9 cellular contexts compared by ENCODE assay signal in genomic region chrX:119482041-119482440, GRCh38. TPM values are rescaled to one million over a fixed set of nuclear protein-coding genes. Genes with fewer than 3 reads are reported as not detected.
DNase-seq lines count a peak whose midpoint lies in the region; FAIRE-seq and TF ChIP-seq lines count a peak whose summit lies in the region.
"Had no signal": no experiment of that assay in that cellular context is flagged by ENCODE, and none has a peak within 500 bp of the region (broad histone marks: within the 10 kb centered on the region; RNA-seq: fewer than 3 reads in every experiment).

No MANE protein-coding gene starts in this region.

- no peaks in the 10 kb centered on the region for H3K79me1 ChIP-seq in trophoblast cell (ENCODE audit: low read length)

- peak; percentile 24 for FAIRE-seq in endothelial cell of umbilical vein (lab: Jason Lieb, UNC)

- no peak overlapping the region for H3K23ac ChIP-seq in trophoblast cell (ENCODE audit: low read length)

- no peak overlapping the region for H2BK12ac ChIP-seq in trophoblast cell (ENCODE audit: low read length)

- no peak overlapping the region for H3K14ac ChIP-seq in trophoblast cell (ENCODE audit: low read length)

- peak overlapping the region; percentile 89 for H2AFZ ChIP-seq in endothelial cell of umbilical vein (ENCODE audit: low read depth, low read length)
- peak overlapping the region; percentile 39 for H2AFZ ChIP-seq in trophoblast cell (ENCODE audit: insufficient read depth, low read length, poor library complexity)

- H3K9ac ChIP-seq in HUES64 (ENCODE audit: low read depth, low read length), result peak overlapping the region; percentile 74
- peak overlapping the region; percentile 43 for H3K9ac ChIP-seq in endothelial cell of umbilical vein (replicated peaks; ENCODE audit: extremely low read depth, insufficient read depth, low read length)
- no peak overlapping the region for H3K9ac ChIP-seq in trophoblast cell (ENCODE audit: low read length)

- no peak overlapping the region for H2BK120ac ChIP-seq in trophoblast cell (ENCODE audit: insufficient read depth, low read length, poor library complexity)

- no peaks in the 10 kb centered on the region for H3F3A ChIP-seq in DOHH2 (ENCODE audit: control insufficient read depth, insufficient read depth)

- no peak for TF ChIP-seq CTCF in DOHH2 (IDR thresholded peaks at IDR 0.05; ENCODE audit: low read depth, low read length, poor library complexity, severe bottlenecking)
- TF ChIP-seq CTCF in endothelial cell of umbilical vein (IDR thresholded peaks at IDR 0.05; ENCODE audit: extremely low read depth in 1 of 2, insufficient read depth in 1 of 2, low read depth in 1 of 2, low read length in 2 of 2), result no peak

- H3K4ac ChIP-seq in trophoblast cell (ENCODE audit: low read depth, low read length), result no peak overlapping the region

- intact Hi-C loops in endothelial cell of umbilical vein (cut with micrococcal nuclease), result loop anchor here (2.0 kb wide), 1 partner anchor 13 kb away; the partner anchor contains the start of gene SLC25A5

- no peaks in the 10 kb centered on the region for H3K36me3 ChIP-seq in DOHH2 (ENCODE audit: control insufficient read depth, low read length)
- no peaks in the 10 kb centered on the region for H3K36me3 ChIP-seq in HUES64 (ENCODE audit: insufficient read depth, low read length)
- no peaks in the 10 kb centered on the region for H3K36me3 ChIP-seq in endothelial cell of umbilical vein (ENCODE audit: control insufficient read depth in 2 of 2, extremely low read depth in 1 of 2, insufficient read depth in 2 of 2, low read length in 2 of 2)
- no peaks in the 10 kb centered on the region for H3K36me3 ChIP-seq in trophoblast cell (ENCODE audit: control insufficient read depth in 1 of 2, insufficient read depth in 2 of 2, low read length in 2 of 2)

- no peaks in the 10 kb centered on the region for H3K9me1 ChIP-seq in endothelial cell of umbilical vein (replicated peaks; ENCODE audit: control insufficient read depth, extremely low read depth, insufficient read depth, low read length)

- H4K20me1 ChIP-seq in DOHH2 (ENCODE audit: control insufficient read depth, insufficient read depth, low read depth, low read length) (no peaks in the 10 kb centered on the region), endothelial cell of umbilical vein (replicated peaks; ENCODE audit: control insufficient read depth, extremely low read depth, insufficient read depth, low read length) (no peaks in the 10 kb centered on the region)

- H4K91ac ChIP-seq in trophoblast cell (ENCODE audit: low read depth, low read length), result no peak overlapping the region

- peak overlapping the region; percentile 81 for H3K4me2 ChIP-seq in DOHH2 (ENCODE audit: low read length)
- H3K4me2 ChIP-seq in endothelial cell of umbilical vein (ENCODE audit: insufficient read depth, low read length), result peak overlapping the region; percentile 52
- peak overlapping the region; percentile 64 for H3K4me2 ChIP-seq in trophoblast cell (ENCODE audit: low read length)

- POLR2A ChIA-PET in endothelial cell of umbilical vein (lab: Charles Lee), result no interaction called here

- H3K27ac ChIP-seq in DOHH2 (ENCODE audit: low read depth, low read length), result no peak overlapping the region
- no peak overlapping the region for H3K27ac ChIP-seq in HUES64 (ENCODE audit: low read depth, low read length)
- H3K27ac ChIP-seq in endothelial cell of umbilical vein (ENCODE audit: insufficient read depth, low read depth, low read length), result no peak overlapping the region
- no peak overlapping the region for H3K27ac ChIP-seq in trophoblast cell (ENCODE audit: low read depth, low read length)

- H3K4me3 ChIP-seq in DOHH2 (ENCODE audit: low read length) (peak overlapping the region; percentile 66), HUES64 (ENCODE audit: low read length) (peak overlapping the region; percentile 50), endothelial cell of umbilical vein (replicated peaks in 1 of 3; ENCODE audit: insufficient read depth in 1 of 3, low read depth in 1 of 3, low read length in 3 of 3) (peak overlapping the region in 1 of 3 experiments; percentile 36), trophoblast cell (ENCODE audit: low read depth, low read length) (no peak overlapping the region)

- H4K8ac ChIP-seq in trophoblast cell (ENCODE audit: low read depth, low read length), result no peak overlapping the region

- H4K12ac ChIP-seq in trophoblast cell (ENCODE audit: low read depth, low read length), result no peak overlapping the region

- 80% methylated on average over 9 of the region's 10 CpGs for WGBS in HUES64
- WGBS in trophoblast cell (ENCODE audit: extremely low coverage, insufficient coverage, insufficient read length), result no CpG with 5 or more reads among the region's 10 CpGs

- H2BK5ac ChIP-seq in trophoblast cell (ENCODE audit: low read depth, low read length, poor library complexity), result no peak overlapping the region

- H3K4me1 ChIP-seq in DOHH2 (ENCODE audit: control insufficient read depth, low read length) (peaks cover 13% of the 10 kb centered on the region), HUES64 (ENCODE audit: insufficient read depth, low read length) (no peaks in the 10 kb centered on the region), endothelial cell of umbilical vein (ENCODE audit: control insufficient read depth, extremely low read depth, insufficient read depth, low read length) (no peaks in the 10 kb centered on the region), trophoblast cell (ENCODE audit: control insufficient read depth in 1 of 2, insufficient read depth in 2 of 2, low read length in 2 of 2) (peaks cover 2 to 5% of the 10 kb centered on the region in 2 experiments)

- H3K9me3 ChIP-seq in DOHH2 (ENCODE audit: control insufficient read depth, insufficient read depth, low read length) (no peaks in the 10 kb centered on the region), HUES64 (ENCODE audit: insufficient read depth, low read depth, low read length) (no peaks in the 10 kb centered on the region), endothelial cell of umbilical vein (replicated peaks; ENCODE audit: control insufficient read depth, insufficient read depth, low read length) (no peaks in the 10 kb centered on the region), trophoblast cell (ENCODE audit: insufficient read depth, low read depth, low read length) (no peaks in the 10 kb centered on the region)

- TF ChIP-seq POLR2A in endothelial cell of umbilical vein (IDR thresholded peaks at IDR 0.05; ENCODE audit: low read depth, low read length), result no peak

- CTCF ChIA-PET in endothelial cell of umbilical vein (lab: Charles Lee), result interaction anchor here (1.0 to 12.6 kb wide), 7 partner anchors 10 to 276 kb away, joined by 4 to 217 read pairs (median 7); partner anchors contain the start of gene SOWAHD

- BruUV-seq in endothelial cell of umbilical vein (replicated peaks; lab: Mats Ljungman, UMichigan), result no TSS peak

- no peaks in the 10 kb centered on the region for H3K9me2 ChIP-seq in DOHH2 (replicated peaks; ENCODE audit: control insufficient read depth, low read length)

- H2AK5ac ChIP-seq in trophoblast cell (ENCODE audit: low read length), result no peak overlapping the region

- dilution Hi-C loops in endothelial cell of umbilical vein (cut with MboI; ENCODE audit: extremely low pct_ligation_motif_present, low sequenced_read_pairs), result no loop called here

- DNase-seq in endothelial cell of umbilical vein (ENCODE audit: low read depth, low spot score) (no peak), trophoblast cell (no peak), NCI-H524 (lab: John Stamatoyannopoulos, UW) (no peak), NCI-H510A treated with DMSO at 0.1 percent for 48 hours (lab: John Stamatoyannopoulos, UW) (no peak), NAMALWA (ENCODE audit: low spot score) (no peak), NCI-H226 (no peak)
- DNase-seq: NCI-H1436 treated with DMSO at 0.1 percent for 48 hours had no signal

- no peak overlapping the region for H3K18ac ChIP-seq in trophoblast cell (ENCODE audit: low read length)

- H3K79me2 ChIP-seq in DOHH2 (ENCODE audit: control insufficient read depth, low read length) (no peaks in the 10 kb centered on the region), endothelial cell of umbilical vein (ENCODE audit: control insufficient read depth, insufficient read depth, low read length) (no peaks in the 10 kb centered on the region), trophoblast cell (ENCODE audit: control insufficient read depth, insufficient read depth, low read length, poor library complexity) (no peaks in the 10 kb centered on the region)

- H3K27me3 ChIP-seq in DOHH2 (ENCODE audit: control insufficient read depth, low read length) (no peaks in the 10 kb centered on the region), HUES64 (ENCODE audit: insufficient read depth, low read length) (peaks cover 10% of the 10 kb centered on the region), endothelial cell of umbilical vein (ENCODE audit: control insufficient read depth in 2 of 2, insufficient read depth in 2 of 2, low read length in 2 of 2) (no peaks in the 10 kb centered on the region), trophoblast cell (ENCODE audit: insufficient read depth, low read length) (no peaks in the 10 kb centered on the region)

TF ChIP-seq in endothelial cell of umbilical vein, 7 proteins besides CTCF, POLR2A, EP300 and RAD21:
- TF ChIP-seq MAX (IDR thresholded peaks at IDR 0.05; ENCODE audit: insufficient read depth, insufficient read length) (no peak), EZH2 (IDR thresholded peaks at IDR 0.05; ENCODE audit: borderline replicate concordance, low read depth, low read length, severe bottlenecking) (no peak), GATA2 (IDR thresholded peaks at IDR 0.05; ENCODE audit: insufficient read depth, insufficient read length, low read depth, low read length) (no peak), FOS (IDR thresholded peaks at IDR 0.05; ENCODE audit: borderline replicate concordance, insufficient read depth, low read length) (no peak), POLR2AphosphoS5 (IDR thresholded peaks at IDR 0.05; ENCODE audit: insufficient read depth, low read depth, low read length) (no peak), MYC (IDR thresholded peaks at IDR 0.05; ENCODE audit: low read depth, low read length) (no peak), JUN (IDR thresholded peaks at IDR 0.05; ENCODE audit: borderline replicate concordance, insufficient read depth, insufficient read length, low read depth) (no peak)
TF ChIP-seq in endothelial cell of umbilical vein: peak in this region for 0.

RNA-seq across cellular contexts. Expression of gene SLC25A5, which starts 13.8 kb away (rescaled TPM):
- polyA plus RNA-seq in HUES64 (2013, experiment 1 of 2), result 410 TPM
- 431 TPM for polyA plus RNA-seq in HUES64 (2013, experiment 2 of 2)
- 379 and 387 TPM in 2 replicates for total RNA-seq in endothelial cell of umbilical vein
- 562 and 651 TPM in 2 replicates for polyA plus RNA-seq in endothelial cell of umbilical vein
- polyA plus RNA-seq in endothelial cell of umbilical vein (2011; cell fraction: cytosol; rRNA removed), result 553 and 742 TPM in 2 replicates
- 209 and 261 TPM in 2 replicates for polyA plus RNA-seq in endothelial cell of umbilical vein (2011; cell fraction: nucleus; rRNA removed)
- 535 and 641 TPM in 2 replicates for polyA plus RNA-seq in endothelial cell of umbilical vein (2012)
- 359 and 440 TPM in 2 replicates for polyA minus RNA-seq in endothelial cell of umbilical vein
- polyA minus RNA-seq in endothelial cell of umbilical vein (2011; cell fraction: cytosol; rRNA and poly(A)+ RNA removed), result 331 TPM
- polyA minus RNA-seq in endothelial cell of umbilical vein (2011; cell fraction: nucleus; rRNA and poly(A)+ RNA removed), result 39.5 and 52.0 TPM in 2 replicates
- 273 and 285 TPM in 2 replicates for polyA plus RNA-seq in trophoblast cell (2013)
